6 cellular contexts compared by ENCODE assay signal in genomic region chr11:115047631-115048030, GRCh38.
"Had no signal": no experiment of that assay in that cellular context is flagged by ENCODE, and none has a peak within 500 bp of the region (broad histone marks: within the 10 kb centered on the region; RNA-seq: fewer than 3 reads in every experiment).

No MANE protein-coding gene starts in this region.

- ATAC-seq: HepG2, K562 had no signal

- H3K27ac ChIP-seq: HL-60 had no signal

- DNase-seq: IMR-90, KBM-7, KG1 had no signal

- H3K4me3 ChIP-seq: K562 had no signal
